Comparison of ENCODE assay signal across 24 cellular contexts in genomic region chr11:84541711-84542340, GRCh38.
DNase-seq lines count a peak whose midpoint lies in the region; ATAC-seq and TF ChIP-seq lines count a peak whose summit lies in the region.
"Had no signal": no experiment of that assay in that cellular context is flagged by ENCODE, and none has a peak within 500 bp of the region (broad histone marks: within the 10 kb centered on the region; RNA-seq: fewer than 3 reads in every experiment).

No MANE protein-coding gene starts in this region.

- H3K9me3 Mint-ChIP-seq in neural progenitor cell: no peaks in the 10 kb centered on the region

- H3K27ac ChIP-seq in PC-3 (ENCODE audit: low read length) (no peak overlapping the region), left lung (no peak overlapping the region), neural progenitor cell (no peak overlapping the region)
- H3K27ac ChIP-seq: suprapubic skin had no signal

- H3K4me1 ChIP-seq in PC-3 (ENCODE audit: insufficient read depth, low read length) (no peaks in the 10 kb centered on the region), left lung (no peaks in the 10 kb centered on the region), neural progenitor cell (peaks cover 11% of the 10 kb centered on the region)
- H3K4me1 ChIP-seq: suprapubic skin had no signal

- H3F3A ChIP-seq in PC-3 (ENCODE audit: low read length, unreplicated experiment): no peaks in the 10 kb centered on the region
- no peaks in the 10 kb centered on the region for H3F3A ChIP-seq in neural progenitor cell (ENCODE audit: low read depth)

- ATAC-seq in PC-3 (no peak), left lung (peak; percentile 64), GM18907 (IDR thresholded peaks at IDR 0.05; ENCODE audit: unreplicated experiment) (no peak)
- ATAC-seq: activated CD4-positive, alpha-beta T cell treated with anti-CD3 and anti-CD28 coated beads for 36 hours; activated T-cell treated with anti-CD3 and anti-CD28 coated beads, Interleukin-2, amount 50 U/mL, for 4 hours; HCT116; left colon had no signal

- POLR2A ChIA-PET in PC-3 (lab: Charles Lee; ENCODE audit: unreplicated experiment): no interaction called here

- H3K4me2 ChIP-seq in PC-3 (ENCODE audit: low read length) (no peak overlapping the region), neural progenitor cell (no peak overlapping the region)

- H3K27ac Mint-ChIP-seq in neural progenitor cell: no peak overlapping the region
- H3K27ac Mint-ChIP-seq: activated CD4-positive, alpha-beta T cell treated with anti-CD3 and anti-CD28 coated beads for 36 hours; nephron progenitor cell; progenitor cell of endocrine pancreas had no signal

- TF ChIP-seq CTCF in PC-3 (conservative IDR thresholded peaks at IDR 0.05; ENCODE audit: low read depth, low read length): no peak
- TF ChIP-seq CTCF in cardiac fibroblast (IDR thresholded peaks at IDR 0.05; ENCODE audit: low read depth, low read length): no peak
- no peak for TF ChIP-seq CTCF in left lung (IDR thresholded peaks at IDR 0.05)
- TF ChIP-seq CTCF in neural progenitor cell (IDR thresholded peaks at IDR 0.05): no peak

- H3K27me3 Mint-ChIP-seq in neural progenitor cell (ENCODE audit: insufficient read depth, low read depth): peaks cover 3% of the 10 kb centered on the region
- H3K27me3 Mint-ChIP-seq: activated CD4-positive, alpha-beta T cell treated with anti-CD3 and anti-CD28 coated beads for 36 hours had no signal

- H3K36me3 Mint-ChIP-seq in neural progenitor cell: no peaks in the 10 kb centered on the region
- H3K36me3 Mint-ChIP-seq: CD14-positive monocyte had no signal

- H3K9ac ChIP-seq in PC-3 (ENCODE audit: low read length) (no peak overlapping the region), neural progenitor cell (no peak overlapping the region)

- DNase-seq in Ammon's horn (ENCODE audit: low spot score) (peak; percentile 17), PC-3 (peak; percentile 10), cardiac fibroblast (ENCODE audit: low read depth in 2 of 2) (peak; percentile 40 to 51), left lung (no peak), pons (ENCODE audit: low spot score) (no peak), neural progenitor cell (ENCODE audit: low spot score) (no peak), HuH-7.5 (ENCODE audit: low spot score) (no peak)
- DNase-seq: activated CD4-positive, alpha-beta T cell treated with anti-CD3 and anti-CD28 coated beads for 36 hours; activated naive CD4-positive, alpha-beta T cell treated with Interleukin-2 at 50 U/mL for 16 hours; activated T-cell treated with anti-CD3 and anti-CD28 coated beads, Interleukin-2, amount 50 U/mL, for 4 hours; amniotic stem cell; effector CD4-positive, alpha-beta T cell; EL; left colon; NCI-H1930; NCI-H82; nephron progenitor cell; sigmoid colon; T-helper 1 cell had no signal

- no peak overlapping the region for H2AFZ ChIP-seq in PC-3 (ENCODE audit: low read length)
- H2AFZ ChIP-seq in neural progenitor cell (replicated peaks): no peak overlapping the region

- H4K20me1 ChIP-seq in PC-3 (ENCODE audit: low read length): no peaks in the 10 kb centered on the region
- H4K20me1 ChIP-seq in neural progenitor cell (ENCODE audit: low read depth): no peaks in the 10 kb centered on the region

- no peaks in the 10 kb centered on the region for H3K36me3 ChIP-seq in PC-3 (ENCODE audit: low read depth, low read length)
- no peaks in the 10 kb centered on the region for H3K36me3 ChIP-seq in left lung
- no peaks in the 10 kb centered on the region for H3K36me3 ChIP-seq in neural progenitor cell
- H3K36me3 ChIP-seq: sigmoid colon, suprapubic skin had no signal

- H3K4me3 ChIP-seq in PC-3 (ENCODE audit: low read length): no peak overlapping the region
- no peak overlapping the region for H3K4me3 ChIP-seq in cardiac fibroblast (replicated peaks in 1 of 2; ENCODE audit: low read depth in 2 of 2, low read length in 2 of 2)
- H3K4me3 ChIP-seq in left lung: no peak overlapping the region
- H3K4me3 ChIP-seq in neural progenitor cell: no peak overlapping the region
- H3K4me3 ChIP-seq: sigmoid colon, suprapubic skin had no signal

- CTCF ChIA-PET in PC-3 (lab: Charles Lee): no interaction called here

- peaks cover 18% of the 10 kb centered on the region for H3K4me1 Mint-ChIP-seq in neural progenitor cell
- H3K4me1 Mint-ChIP-seq: activated CD4-positive, alpha-beta T cell treated with anti-CD3 and anti-CD28 coated beads for 36 hours; CD14-positive monocyte had no signal

- no peaks in the 10 kb centered on the region for H3K9me2 ChIP-seq in PC-3 (replicated peaks; ENCODE audit: low read length)

- H3K27me3 ChIP-seq in PC-3 (ENCODE audit: low read length) (peaks cover 10% of the 10 kb centered on the region; the same call in 1 of the 2 replicates), left lung (no peaks in the 10 kb centered on the region), neural progenitor cell (no peaks in the 10 kb centered on the region)
- H3K27me3 ChIP-seq: sigmoid colon, suprapubic skin had no signal

- intact Hi-C loops in PC-3 (cut with micrococcal nuclease): no loop called here
- intact Hi-C loops in left lung (cut with DNase I): no loop called here

- no peak overlapping the region for H3K4me3 Mint-ChIP-seq in neural progenitor cell
- H3K4me3 Mint-ChIP-seq: activated CD4-positive, alpha-beta T cell treated with anti-CD3 and anti-CD28 coated beads for 36 hours; activated T-cell treated with anti-CD3 and anti-CD28 coated beads, Interleukin-2, amount 50 U/mL, for 4 hours; CD14-positive monocyte; nephron progenitor cell had no signal

- H3K9me3 ChIP-seq in PC-3 (ENCODE audit: low read length) (no peaks in the 10 kb centered on the region), left lung (no peaks in the 10 kb centered on the region), neural progenitor cell (ENCODE audit: low read depth) (no peaks in the 10 kb centered on the region)
- H3K9me3 ChIP-seq: sigmoid colon, suprapubic skin had no signal

- H3K79me2 ChIP-seq in PC-3 (ENCODE audit: low read length): no peaks in the 10 kb centered on the region
- no peaks in the 10 kb centered on the region for H3K79me2 ChIP-seq in neural progenitor cell (ENCODE audit: low read depth)

- no TSS peak for BruUV-seq in PC-3 (replicated peaks; lab: Mats Ljungman, UMichigan)

Comparison
In these comparisons a context has a peak if more than half of its experiments do, and no peak if none do; other contexts are left out.
1. DNase-seq: peak in Ammon's horn (single experiment), PC-3 (single experiment) and cardiac fibroblast (2 of 2); none in left lung (0 of 2), pons (single experiment), neural progenitor cell (single experiment) and HuH-7.5 (single experiment).